ENCODE assay signal across 21 cellular contexts in genomic region chr7:93719546-93719945, GRCh38.
DNase-seq lines count a peak whose midpoint lies in the region; ATAC-seq, FAIRE-seq and TF ChIP-seq lines count a peak whose summit lies in the region.
"Had no signal": no experiment of that assay in that cellular context is flagged by ENCODE, and none has a peak within 500 bp of the region (broad histone marks: within the 10 kb centered on the region; RNA-seq: fewer than 3 reads in every experiment).

No MANE protein-coding gene starts in this region.

- H2AFZ ChIP-seq in astrocyte (ENCODE audit: low read depth, low read length) = no peak overlapping the region
- H2AFZ ChIP-seq: GM23338, parathyroid adenoma had no signal

- no peak overlapping the region for H3K27ac ChIP-seq in astrocyte (ENCODE audit: low read depth, low read length)
- H3K27ac ChIP-seq: parathyroid adenoma, upper lobe of right lung had no signal

- no peaks in the 10 kb centered on the region for H4K20me1 ChIP-seq in astrocyte (ENCODE audit: insufficient read depth, low read length)

- TF ChIP-seq CTCF in astrocyte (IDR thresholded peaks at IDR 0.05; ENCODE audit: insufficient read depth, low read depth, low read length) = no peak

- H3K4me1 ChIP-seq in astrocyte (ENCODE audit: insufficient read depth, low read length) = peaks cover 15% of the 10 kb centered on the region
- H3K4me1 ChIP-seq: parathyroid adenoma, upper lobe of right lung had no signal

- H3K4me3 ChIP-seq in astrocyte (ENCODE audit: insufficient read depth, low read depth, low read length) = no peak overlapping the region
- H3K4me3 ChIP-seq: GM23338, upper lobe of right lung had no signal

- H3K27me3 ChIP-seq in astrocyte (ENCODE audit: insufficient read depth, low read length) = peaks cover 15% of the 10 kb centered on the region
- H3K27me3 ChIP-seq: upper lobe of right lung had no signal

- DNase-seq in AG08395 (ENCODE audit: low spot score) (peak; percentile 10), HS-27A (ENCODE audit: low read depth) (peak; percentile 51), astrocyte (ENCODE audit: low read depth) (peak; percentile 98), immature natural killer cell (peak in 2 of 3 donors; percentile 4 to 6), NCI-H1048 (lab: John Stamatoyannopoulos, UW) (no peak), Kasumi-1 (lab: John Stamatoyannopoulos, UW) (no peak)
- DNase-seq: activated CD8-positive, alpha-beta T cell treated with anti-CD3 and anti-CD28 coated beads for 36 hours; activated effector memory CD4-positive, alpha-beta T cell treated with anti-CD3 and anti-CD28 coated beads, Interleukin-2, amount 50 U/mL, for 16 hours; DMS79 treated with DMSO at 0.1 percent for 48 hours; NCI-H526; SHP77; stimulated activated CD8-positive, alpha-beta memory T cell treated with anti-CD3 and anti-CD28 coated beads, Interleukin-4, amount 100 ng/mL, for 48 hours; upper lobe of right lung had no signal

- H3K79me2 ChIP-seq in astrocyte (ENCODE audit: insufficient read depth, low read length) = no peaks in the 10 kb centered on the region
- H3K79me2 ChIP-seq: parathyroid adenoma had no signal

- H3K27ac Mint-ChIP-seq in astrocyte (ENCODE audit: unreplicated experiment) (peak overlapping the region; percentile 50), immature natural killer cell (no peak overlapping the region)
- H3K27ac Mint-ChIP-seq: activated CD8-positive, alpha-beta T cell treated with anti-CD3 and anti-CD28 coated beads for 36 hours; brain; GM23338; mesothelial cell of epicardium had no signal

- no peaks in the 10 kb centered on the region for H3K36me3 ChIP-seq in astrocyte (ENCODE audit: insufficient read depth, low read length)
- H3K36me3 ChIP-seq: upper lobe of right lung had no signal

- H3K9me3 Mint-ChIP-seq in astrocyte (ENCODE audit: unreplicated experiment) (peaks cover 3% of the 10 kb centered on the region), immature natural killer cell (peaks cover 0 to 3% (median 0%) of the 10 kb centered on the region in 6 donors)
- H3K9me3 Mint-ChIP-seq: activated CD8-positive, alpha-beta T cell treated with anti-CD3 and anti-CD28 coated beads for 36 hours; brain; GM23338; mesothelial cell of epicardium had no signal

- no peaks in the 10 kb centered on the region for H3K36me3 Mint-ChIP-seq in astrocyte (ENCODE audit: low read depth, unreplicated experiment)
- H3K36me3 Mint-ChIP-seq in immature natural killer cell = no peaks in the 10 kb centered on the region
- H3K36me3 Mint-ChIP-seq: brain, mesothelial cell of epicardium had no signal

- peak; percentile 13 for FAIRE-seq in astrocyte (lab: Jason Lieb, UNC)
- FAIRE-seq: endometrium, GM19239 had no signal

- H3K27me3 Mint-ChIP-seq in astrocyte (ENCODE audit: low read depth, unreplicated experiment) = peaks cover 2% of the 10 kb centered on the region
- H3K27me3 Mint-ChIP-seq in immature natural killer cell (ENCODE audit: low read depth in 3 of 3) = peaks cover 0 to 4% (median 0%) of the 10 kb centered on the region in 3 donors
- H3K27me3 Mint-ChIP-seq: brain had no signal

- ATAC-seq in HG03571 (IDR thresholded peaks at IDR 0.05; ENCODE audit: unreplicated experiment) = no peak
- ATAC-seq in HG02870 (IDR thresholded peaks at IDR 0.05; ENCODE audit: unreplicated experiment) = no peak
- ATAC-seq: activated CD8-positive, alpha-beta T cell treated with anti-CD3 and anti-CD28 coated beads for 36 hours; GM23338; upper lobe of right lung had no signal

- H3K4me1 Mint-ChIP-seq in astrocyte (ENCODE audit: low read depth, unreplicated experiment) (peaks cover 24% of the 10 kb centered on the region), immature natural killer cell (peaks cover 0 to 2% of the 10 kb centered on the region in 2 donors)
- H3K4me1 Mint-ChIP-seq: brain, mesothelial cell of epicardium had no signal

- no peaks in the 10 kb centered on the region for H3K9me3 ChIP-seq in astrocyte (ENCODE audit: insufficient read depth, low read depth, low read length)
- H3K9me3 ChIP-seq: upper lobe of right lung had no signal

- H3K4me3 Mint-ChIP-seq in astrocyte (ENCODE audit: unreplicated experiment) = no peak overlapping the region
- no peak overlapping the region for H3K4me3 Mint-ChIP-seq in immature natural killer cell
- H3K4me3 Mint-ChIP-seq: activated CD8-positive, alpha-beta T cell treated with anti-CD3 and anti-CD28 coated beads for 36 hours; brain; GM23338; mesothelial cell of epicardium had no signal

- H3K9ac ChIP-seq in astrocyte (ENCODE audit: low read length) = no peak overlapping the region
- H3K9ac ChIP-seq: parathyroid adenoma had no signal

- peak overlapping the region; percentile 45 for H3K4me2 ChIP-seq in astrocyte (ENCODE audit: low read length)
- H3K4me2 ChIP-seq: GM23338 had no signal

Comparison
In these comparisons a context has a peak if more than half of its experiments do, and no peak if none do; other contexts are left out.
1. DNase-seq: peak in AG08395 (single experiment), HS-27A (single experiment), astrocyte (single experiment) and immature natural killer cell (2 of 3); none in NCI-H1048 (single experiment) and Kasumi-1 (0 of 2).